1 cellular context compared by ENCODE assay signal in the genomic region with DNA sequence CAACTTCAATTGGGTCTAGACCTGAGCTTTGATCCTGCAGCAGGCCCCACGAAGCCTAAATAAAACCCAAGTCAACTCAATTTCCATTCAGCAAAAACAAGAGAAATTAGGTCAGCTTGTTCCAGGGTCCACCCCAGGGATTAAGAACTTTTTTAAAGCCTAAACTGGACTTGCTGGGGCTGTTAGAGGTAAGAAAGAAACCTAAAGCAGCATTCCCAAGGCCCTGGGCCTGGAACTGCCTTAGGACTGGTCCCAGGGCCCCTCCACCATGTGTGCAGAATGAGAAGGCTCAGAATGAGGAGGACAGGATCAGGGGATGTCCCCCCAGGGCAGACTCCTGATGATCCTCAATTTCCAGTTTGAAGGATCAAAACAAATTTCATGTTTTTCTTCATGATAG.
TF ChIP-seq lines count a peak whose summit lies in the region.

No MANE protein-coding gene starts in this region.

TF ChIP-seq in GM23338, 12 proteins besides CTCF, POLR2A, EP300 and RAD21 (continued from another document):
- no peak for TF ChIP-seq REST (IDR thresholded peaks at IDR 0.05; ENCODE audit: unreplicated experiment)
- TF ChIP-seq NANOG (IDR thresholded peaks at IDR 0.05; ENCODE audit: borderline replicate concordance) = no peak
- no peak for TF ChIP-seq EZH2phosphoT487 (IDR thresholded peaks at IDR 0.05; ENCODE audit: unreplicated experiment)
- TF ChIP-seq, protein P1, sequence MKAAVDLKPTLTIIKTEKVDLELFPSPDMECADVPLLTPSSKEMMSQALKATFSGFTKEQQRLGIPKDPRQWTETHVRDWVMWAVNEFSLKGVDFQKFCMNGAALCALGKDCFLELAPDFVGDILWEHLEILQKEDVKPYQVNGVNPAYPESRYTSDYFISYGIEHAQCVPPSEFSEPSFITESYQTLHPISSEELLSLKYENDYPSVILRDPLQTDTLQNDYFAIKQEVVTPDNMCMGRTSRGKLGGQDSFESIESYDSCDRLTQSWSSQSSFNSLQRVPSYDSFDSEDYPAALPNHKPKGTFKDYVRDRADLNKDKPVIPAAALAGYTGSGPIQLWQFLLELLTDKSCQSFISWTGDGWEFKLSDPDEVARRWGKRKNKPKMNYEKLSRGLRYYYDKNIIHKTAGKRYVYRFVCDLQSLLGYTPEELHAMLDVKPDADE (IDR thresholded peaks at IDR 0.05) = no peak
TF ChIP-seq in GM23338: peak in this region for 0.
